ENCODE assay signal across 9 cellular contexts in the genomic region with DNA sequence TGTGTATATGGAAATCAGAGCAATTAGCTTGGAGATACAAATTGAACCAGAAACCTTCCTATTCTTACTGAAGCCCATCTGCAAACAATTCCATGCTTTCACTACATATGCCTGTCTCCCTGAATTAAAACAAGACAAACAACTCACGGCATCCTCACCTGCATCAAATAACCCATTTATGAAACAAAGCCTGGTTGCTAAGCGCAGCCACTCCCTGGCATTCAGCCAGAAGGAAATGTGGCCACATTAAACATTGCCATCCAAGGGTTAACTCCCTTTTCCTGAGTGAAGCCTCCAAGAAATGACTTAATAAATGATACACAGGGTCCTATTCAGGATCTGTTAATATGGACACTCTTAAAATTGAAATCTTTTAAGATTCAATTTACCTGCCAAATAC. TPM values are rescaled to one million over a fixed set of nuclear protein-coding genes. Genes with fewer than 3 reads are reported as not detected.
DNase-seq lines count a peak whose midpoint lies in the region; ATAC-seq and TF ChIP-seq lines count a peak whose summit lies in the region.
"Had no signal": no experiment of that assay in that cellular context is flagged by ENCODE, and none has a peak within 500 bp of the region (broad histone marks: within the 10 kb centered on the region; RNA-seq: fewer than 3 reads in every experiment).

No MANE protein-coding gene starts in this region.

- BruUV-seq in mammary epithelial cell (replicated peaks; lab: Mats Ljungman, UMichigan), result no TSS peak

- in situ Hi-C loops in mammary epithelial cell (cut with MboI; ENCODE audit: low sequenced_read_pairs in 2 of 2), result no loop called here

- H3K9me3 ChIP-seq in mammary epithelial cell (replicated peaks; ENCODE audit: insufficient read depth, low read length) (no peaks in the 10 kb centered on the region), osteoblast (ENCODE audit: low read depth, low read length) (no peaks in the 10 kb centered on the region), Karpas-422 (ENCODE audit: low read length) (no peaks in the 10 kb centered on the region; the same call in 1 of the 2 replicates)

- H3K9me2 ChIP-seq in Karpas-422 (replicated peaks; ENCODE audit: insufficient read depth, low read length), result no peaks in the 10 kb centered on the region

- H3K27ac ChIP-seq in mammary epithelial cell (ENCODE audit: insufficient read depth, low read depth, low read length) (peak overlapping the region; percentile 79), osteoblast (ENCODE audit: low read depth, low read length) (peak overlapping the region; percentile 75), Karpas-422 (ENCODE audit: low read length) (no peak overlapping the region)

- WGBS in mammary epithelial cell (ENCODE audit: low coverage, missing lambda C conversion rate), result 38% methylated on average over 2 of the region's 2 CpGs

- no peaks in the 10 kb centered on the region for H3K27me3 ChIP-seq in mammary epithelial cell (ENCODE audit: insufficient read depth, low read length)
- no peaks in the 10 kb centered on the region for H3K27me3 ChIP-seq in osteoblast (ENCODE audit: insufficient read depth, low read length)
- H3K27me3 ChIP-seq in Karpas-422 (ENCODE audit: low read length), result no peaks in the 10 kb centered on the region

- no peak overlapping the region for H3K4me3 ChIP-seq in mammary epithelial cell (replicated peaks in 1 of 3; ENCODE audit: insufficient read depth in 1 of 3, low read depth in 2 of 3, low read length in 3 of 3)
- no peak overlapping the region for H3K4me3 ChIP-seq in osteoblast (ENCODE audit: insufficient read depth, low read length)
- no peak overlapping the region for H3K4me3 ChIP-seq in Karpas-422 (ENCODE audit: low read length)

- H3K79me2 ChIP-seq in mammary epithelial cell (ENCODE audit: insufficient read depth, low read length) (peaks cover 96% of the 10 kb centered on the region), osteoblast (ENCODE audit: insufficient read depth, low read length) (peaks cover 68% of the 10 kb centered on the region), Karpas-422 (ENCODE audit: low read length) (no peaks in the 10 kb centered on the region)

- intact Hi-C loops in mammary epithelial cell (cut with micrococcal nuclease), result no loop called here

- no peak overlapping the region for H3K4me2 ChIP-seq in mammary epithelial cell (ENCODE audit: insufficient read depth, low read depth, low read length)
- H3K4me2 ChIP-seq in osteoblast (ENCODE audit: insufficient read depth, low read length), result no peak overlapping the region
- H3K4me2 ChIP-seq in Karpas-422 (ENCODE audit: low read depth, low read length, poor library complexity, severe bottlenecking), result no peak overlapping the region

- H3K4me1 ChIP-seq in mammary epithelial cell (ENCODE audit: insufficient read depth, low read length) (peaks cover 24% of the 10 kb centered on the region), osteoblast (ENCODE audit: insufficient read depth, low read length) (peaks cover 24% of the 10 kb centered on the region), Karpas-422 (ENCODE audit: low read length) (peaks cover 2% of the 10 kb centered on the region; the same call in 1 of the 2 replicates)

- TF ChIP-seq CTCF in mammary epithelial cell (conservative IDR thresholded peaks at IDR 0.05 in 1 of 2, IDR thresholded peaks at IDR 0.05 in 1 of 2; ENCODE audit: extremely low read depth in 1 of 2, insufficient read depth in 1 of 2, low read depth in 1 of 2, low read length in 2 of 2) (no peak), osteoblast (IDR thresholded peaks at IDR 0.05; ENCODE audit: extremely low read depth, low read depth, low read length) (no peak)

- CTCF ChIA-PET in mammary epithelial cell (lab: Charles Lee; ENCODE audit: low non-redundant PET), result no interaction called here

- no peak overlapping the region for H2AFZ ChIP-seq in mammary epithelial cell (ENCODE audit: low read depth, low read length)
- H2AFZ ChIP-seq in osteoblast (ENCODE audit: low read length), result no peak overlapping the region
- no peak overlapping the region for H2AFZ ChIP-seq in Karpas-422 (ENCODE audit: low read length)

- H4K20me1 ChIP-seq in mammary epithelial cell (ENCODE audit: insufficient read depth, low read length) (no peaks in the 10 kb centered on the region), osteoblast (ENCODE audit: insufficient read depth, low read length) (peaks cover 8% of the 10 kb centered on the region), Karpas-422 (ENCODE audit: insufficient read depth, low read depth, low read length) (no peaks in the 10 kb centered on the region)

- H3K9ac ChIP-seq in mammary epithelial cell (ENCODE audit: insufficient read depth, low read length), result peak overlapping the region; percentile 18
- H3K9ac ChIP-seq in Karpas-422 (ENCODE audit: low read length), result no peak overlapping the region

- peak; percentile 79 for DNase-seq in HT-29 (ENCODE audit: low spot score)
- peak; percentile 90 for DNase-seq in NCI-H2171 treated with DMSO at 0.1 percent for 48 hours (lab: John Stamatoyannopoulos, UW)
- peak; percentile 69 for DNase-seq in mammary epithelial cell
- no peak for DNase-seq in osteoblast (ENCODE audit: insufficient read length, low spot score, missing footprints)
- no peak for DNase-seq in central memory CD4-positive, alpha-beta T cell
- DNase-seq in EL, result no peak
- DNase-seq in Karpas-422, result no peak
- DNase-seq: SIG-M5 had no signal

- H3K36me3 ChIP-seq in mammary epithelial cell (ENCODE audit: insufficient read depth, low read length) (peaks cover 7% of the 10 kb centered on the region), osteoblast (ENCODE audit: insufficient read depth, low read length) (peaks cover 5% of the 10 kb centered on the region), Karpas-422 (ENCODE audit: insufficient read depth, low read length) (no peaks in the 10 kb centered on the region)

- no peak for ATAC-seq in HG03039 (IDR thresholded peaks at IDR 0.05; ENCODE audit: unreplicated experiment)

- dilution Hi-C loops in mammary epithelial cell (cut with HindIII; ENCODE audit: low sequenced_read_pairs), result no loop called here

RNA-seq across cellular contexts. Expression of a gene that starts 55.2 kb away (rescaled TPM):
- total RNA-seq in HT-29 (2014; rRNA removed; shearing (Covaris generic)), result 163 and 169 TPM in 2 replicates
- total RNA-seq in mammary epithelial cell (1,000 to 10,000 TPM; 1,070 to 1,289 TPM), osteoblast (344 and 373 TPM in 2 replicates)
- polyA plus RNA-seq in mammary epithelial cell, result 1,292 TPM
- 830 TPM for polyA minus RNA-seq in mammary epithelial cell
- not detected in 2 replicates for total RNA-seq in Karpas-422 (2014; rRNA removed; shearing (Covaris generic); ENCODE audit: low replicate concordance)

Comparison
In these comparisons a context has a peak if more than half of its experiments do, and no peak if none do; other contexts are left out.
1. DNase-seq: peak in HT-29 (single experiment), NCI-H2171 treated with DMSO at 0.1 percent for 48 hours (single experiment) and mammary epithelial cell (single experiment); none in osteoblast (single experiment), central memory CD4-positive, alpha-beta T cell (single experiment), EL (single experiment) and Karpas-422 (single experiment).
2. RNA of a gene that starts 55.2 kb away (total RNA-seq): 1,070 to 1,289 TPM in mammary epithelial cell, 344 to 373 TPM in osteoblast and 163 to 169 TPM in HT-29; not detected in Karpas-422; every median in the first group is over 100 times any median in the second.